In the genomic region with DNA sequence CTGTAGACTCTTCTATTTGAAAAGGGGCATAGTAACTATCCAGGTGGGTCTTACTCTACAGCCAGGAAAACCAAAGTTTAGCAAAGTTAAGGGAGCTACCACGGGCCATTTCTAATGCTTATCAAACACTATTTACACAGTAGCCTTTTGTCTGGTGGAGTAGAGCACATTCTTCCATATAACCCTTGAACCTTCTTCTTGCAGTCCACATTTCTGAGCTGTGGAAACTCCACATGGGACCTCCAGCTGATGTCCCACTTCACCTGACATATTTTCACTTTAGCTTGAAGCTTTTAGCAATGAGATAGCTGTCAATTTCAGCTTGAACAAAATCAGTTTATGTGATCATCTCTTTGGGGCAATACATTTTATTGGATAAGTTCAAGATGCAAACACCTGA, we compare ENCODE assay signal across 28 cellular contexts.
"Had no signal": no experiment of that assay in that cellular context is flagged by ENCODE, and none has a peak within 500 bp of the region (broad histone marks: within the 10 kb centered on the region; RNA-seq: fewer than 3 reads in every experiment).

No MANE protein-coding gene starts in this region.

- FAIRE-seq: colon, endometrium, endothelial cell of umbilical vein, frontal cortex had no signal

- ATAC-seq: effector memory CD8-positive, alpha-beta T cell; esophagus mucosa; foreskin keratinocyte; gastrocnemius medialis; gastroesophageal sphincter; heart left ventricle; heart right ventricle had no signal

- H3K36me3 ChIP-seq: colonic mucosa, esophagus muscularis mucosa, esophagus squamous epithelium, gastrocnemius medialis, gastroesophageal sphincter, heart left ventricle, heart right ventricle had no signal

- H3K27me3 Mint-ChIP-seq: dendritic cell treated with granulocyte-macrophage colony-stimulating factor and Interleukin-4, amounts not matched to agents 40 ng/mL and 50 ng/mL, for 4 days; effector memory CD8-positive, alpha-beta T cell had no signal

- H3K4me1 ChIP-seq: colonic mucosa, esophagus squamous epithelium, foreskin keratinocyte, gastrocnemius medialis, gastroesophageal sphincter, heart left ventricle, heart right ventricle had no signal

- H3K27me3 ChIP-seq: colonic mucosa, dorsolateral prefrontal cortex, esophagus muscularis mucosa, esophagus squamous epithelium, foreskin keratinocyte, gastrocnemius medialis, gastroesophageal sphincter, heart left ventricle, heart right ventricle had no signal

- H3K27ac Mint-ChIP-seq: dendritic cell treated with granulocyte-macrophage colony-stimulating factor and Interleukin-4, amounts not matched to agents 40 ng/mL and 50 ng/mL, for 4 days; effector memory CD8-positive, alpha-beta T cell; endodermal cell had no signal

- H3K9me3 Mint-ChIP-seq: dendritic cell treated with granulocyte-macrophage colony-stimulating factor and Interleukin-4, amounts not matched to agents 40 ng/mL and 50 ng/mL, for 4 days; endodermal cell had no signal

- H3K4me3 Mint-ChIP-seq: dendritic cell treated with granulocyte-macrophage colony-stimulating factor and Interleukin-4, amounts not matched to agents 40 ng/mL and 50 ng/mL, for 4 days; effector memory CD8-positive, alpha-beta T cell; endodermal cell had no signal

- H3K27ac ChIP-seq: colonic mucosa, coronary artery, dorsolateral prefrontal cortex, epithelial cell of prostate, esophagus muscularis mucosa, esophagus squamous epithelium, foreskin keratinocyte, gastrocnemius medialis, gastroesophageal sphincter, heart left ventricle, heart right ventricle had no signal

- DNase-seq: colonic mucosa; cortex of kidney; dermis blood vessel endothelial cell; effector CD4-positive, alpha-beta T cell; effector CD8-positive, alpha-beta T cell; effector memory CD4-positive, alpha-beta T cell; effector memory CD8-positive, alpha-beta T cell; endodermal cell; erythroblast; esophagus squamous epithelium; foreskin fibroblast; foreskin keratinocyte; foreskin melanocyte; gastrocnemius medialis; head of caudate nucleus; heart left ventricle; heart right ventricle had no signal

- H3K4me3 ChIP-seq: colonic mucosa, coronary artery, dorsolateral prefrontal cortex, esophagus muscularis mucosa, esophagus squamous epithelium, gastrocnemius medialis, gastroesophageal sphincter, heart left ventricle, heart right ventricle had no signal

- H3K4me1 Mint-ChIP-seq: endodermal cell had no signal

- H3K9me3 ChIP-seq: colonic mucosa, esophagus squamous epithelium, gastrocnemius medialis, heart left ventricle had no signal
